In the genomic region with DNA sequence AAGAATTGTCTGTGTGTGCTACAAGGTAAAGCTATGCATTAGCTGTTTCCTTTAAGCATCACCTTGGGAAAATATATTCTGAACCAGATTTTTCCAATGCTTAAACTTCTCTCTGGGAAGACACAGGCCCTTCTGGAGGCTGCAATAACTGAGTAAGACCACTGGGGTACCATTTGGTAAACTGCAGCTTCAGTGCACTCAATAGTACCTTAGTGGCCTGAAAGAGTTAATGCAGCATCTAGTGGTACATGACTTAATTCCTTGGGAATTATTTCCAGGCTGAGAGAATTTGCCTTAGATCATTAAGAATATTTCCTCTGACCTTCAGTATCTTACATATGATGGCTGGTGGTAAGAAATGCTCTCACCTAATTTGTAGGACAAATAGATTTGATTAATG, we compare ENCODE assay signal across 10 cellular contexts.
A peak's percentile ranks its signal among the peaks of the same experiment; 100 is the strongest.
DNase-seq lines count a peak whose midpoint lies in the region; ATAC-seq, FAIRE-seq and TF ChIP-seq lines count a peak whose summit lies in the region.
"Had no signal": no experiment of that assay in that cellular context is flagged by ENCODE, and none has a peak within 500 bp of the region (broad histone marks: within the 10 kb centered on the region; RNA-seq: fewer than 3 reads in every experiment).

No MANE protein-coding gene starts in this region.

- no peak overlapping the region for H3T11ph ChIP-seq in H9 (ENCODE audit: low read length)

- ATAC-seq in left colon, result no peak
- ATAC-seq in GM21825 (IDR thresholded peaks at IDR 0.05; ENCODE audit: unreplicated experiment), result no peak
- ATAC-seq: stimulated activated effector memory CD8-positive, alpha-beta T cell treated with anti-CD3 and anti-CD28 coated beads, Interleukin-12 subunit alpha, Interleukin-12 subunit beta, amount 100 ng/mL, for 72 hours had no signal

- peak; percentile 6 for TF ChIP-seq CTCF in D721Med (IDR thresholded peaks at IDR 0.05; ENCODE audit: insufficient read depth, missing control alignments)
- peak; percentile 80 for TF ChIP-seq CTCF in H9 (conservative IDR thresholded peaks at IDR 0.05)
- peak; percentile 78 for TF ChIP-seq CTCF in glutamatergic neuron (IDR thresholded peaks at IDR 0.05; ENCODE audit: partially characterized antibody, unreplicated experiment)
- TF ChIP-seq CTCF in tibial artery (IDR thresholded peaks at IDR 0.05), result no peak

- H3K56ac ChIP-seq in H9 (ENCODE audit: insufficient read length, low read depth, low read length), result no peak overlapping the region

- no peaks in the 10 kb centered on the region for H3K27me3 Mint-ChIP-seq in H9 (ENCODE audit: low read depth)
- H3K27me3 Mint-ChIP-seq in glutamatergic neuron (ENCODE audit: unreplicated experiment), result no peaks in the 10 kb centered on the region
- no peaks in the 10 kb centered on the region for H3K27me3 Mint-ChIP-seq in CD4-positive, alpha-beta memory T cell

- no peak for FAIRE-seq in D721Med (lab: Jason Lieb, UNC)

- H3K4me3 Mint-ChIP-seq in H9 (no peak overlapping the region), glutamatergic neuron (ENCODE audit: unreplicated experiment) (no peak overlapping the region)
- H3K4me3 Mint-ChIP-seq in CD4-positive, alpha-beta memory T cell, result no peak overlapping the region
- H3K4me3 Mint-ChIP-seq: stimulated activated effector memory CD8-positive, alpha-beta T cell treated with anti-CD3 and anti-CD28 coated beads, Interleukin-12 subunit alpha, Interleukin-12 subunit beta, amount 100 ng/mL, for 72 hours had no signal

- no peak overlapping the region for H3K14ac ChIP-seq in H9 (ENCODE audit: insufficient read depth, low read length)

- H4K20me1 ChIP-seq in H9 (ENCODE audit: control insufficient read depth, insufficient read depth, insufficient read length), result no peaks in the 10 kb centered on the region

- no peak overlapping the region for H4K8ac ChIP-seq in H9 (replicated peaks; ENCODE audit: insufficient read length, low read depth, low read length)

- H3K9me3 Mint-ChIP-seq in H9 (no peaks in the 10 kb centered on the region), glutamatergic neuron (ENCODE audit: unreplicated experiment) (no peaks in the 10 kb centered on the region)
- peaks cover 4 to 41% (median 13%) of the 10 kb centered on the region in 8 donors for H3K9me3 Mint-ChIP-seq in CD4-positive, alpha-beta memory T cell

- H2BK5ac ChIP-seq in H9 (ENCODE audit: insufficient read length, low read length), result no peak overlapping the region

- no peak overlapping the region for H3K4me2 ChIP-seq in H9 (ENCODE audit: insufficient read depth, insufficient read length, low read length)

- no peaks in the 10 kb centered on the region for H3K27me3 ChIP-seq in H9 (ENCODE audit: insufficient read depth, low read length)
- no peaks in the 10 kb centered on the region for H3K27me3 ChIP-seq in CD4-positive, alpha-beta memory T cell (ENCODE audit: insufficient read depth, low read length)
- H3K27me3 ChIP-seq in tibial artery, result no peaks in the 10 kb centered on the region

- POLR2A ChIA-PET in CD4-positive, alpha-beta memory T cell (lab: Charles Lee; ENCODE audit: partially characterized antibody), result no interaction called here

- H3K4me1 ChIP-seq in H9 (ENCODE audit: insufficient read depth, low read length) (no peaks in the 10 kb centered on the region), tibial artery (peaks cover 0 to 10% (median 3%) of the 10 kb centered on the region in 4 donors)
- H3K4me1 ChIP-seq in CD4-positive, alpha-beta memory T cell (ENCODE audit: insufficient read depth, low read length), result no peaks in the 10 kb centered on the region

- no peaks in the 10 kb centered on the region for H3K79me2 ChIP-seq in H9 (ENCODE audit: insufficient read depth, low read length)

- no peaks in the 10 kb centered on the region for H3K36me3 Mint-ChIP-seq in H9 (ENCODE audit: insufficient read depth in 1 of 3, low read depth in 3 of 3)
- H3K36me3 Mint-ChIP-seq in glutamatergic neuron (ENCODE audit: unreplicated experiment), result no peaks in the 10 kb centered on the region
- no peaks in the 10 kb centered on the region for H3K36me3 Mint-ChIP-seq in CD4-positive, alpha-beta memory T cell
- H3K36me3 Mint-ChIP-seq: stimulated activated effector memory CD8-positive, alpha-beta T cell treated with anti-CD3 and anti-CD28 coated beads, Interleukin-12 subunit alpha, Interleukin-12 subunit beta, amount 100 ng/mL, for 72 hours had no signal

- H2BK20ac ChIP-seq in H9 (ENCODE audit: low read depth, low read length, poor library complexity, severe bottlenecking), result no peak overlapping the region

- no peak overlapping the region for H3K27ac ChIP-seq in H9 (ENCODE audit: insufficient read length, low read depth, low read length)
- no peak overlapping the region for H3K27ac ChIP-seq in CD4-positive, alpha-beta memory T cell (ENCODE audit: low read depth, low read length)
- no peak overlapping the region for H3K27ac ChIP-seq in tibial artery

- DNase-seq in D721Med (ENCODE audit: insufficient read length, low spot score) (no peak), H9 (peak; percentile 44), OCI-M1 (lab: John Stamatoyannopoulos, UW) (peak; percentile 47), glutamatergic neuron (no peak), tibial artery (no peak), left colon (no peak)
- DNase-seq in CD4-positive, alpha-beta memory T cell, result no peak
- DNase-seq: activated CD4-positive, alpha-beta T cell treated with anti-CD3 and anti-CD28 coated beads, Interleukin-2, amount 50 U/mL, for 1 hour had no signal

- H3K9ac ChIP-seq in H9 (ENCODE audit: extremely low read depth, insufficient read length, low read length), result no peak overlapping the region

- H2BK12ac ChIP-seq in H9 (ENCODE audit: insufficient read length, low read depth, low read length), result no peak overlapping the region

- H3K9me3 ChIP-seq in H9 (ENCODE audit: control insufficient read depth, low read depth, low read length), result no peaks in the 10 kb centered on the region
- H3K9me3 ChIP-seq in CD4-positive, alpha-beta memory T cell (ENCODE audit: control insufficient read depth in 1 of 2, low read length in 2 of 2), result no peaks in the 10 kb centered on the region
- H3K9me3 ChIP-seq in tibial artery, result no peaks in the 10 kb centered on the region

- H2BK120ac ChIP-seq in H9 (ENCODE audit: low read depth, low read length, poor library complexity, severe bottlenecking), result no peak overlapping the region

- no peaks in the 10 kb centered on the region for H3K79me1 ChIP-seq in H9 (ENCODE audit: insufficient read depth, low read depth, low read length, poor library complexity, severe bottlenecking)

- H3K23me2 ChIP-seq in H9 (ENCODE audit: insufficient read length, low read depth, low read length, poor library complexity, severe bottlenecking), result no peaks in the 10 kb centered on the region

- no peak overlapping the region for H3K4me3 ChIP-seq in CD4-positive, alpha-beta memory T cell (ENCODE audit: low read length in 2 of 2)
- H3K4me3 ChIP-seq in tibial artery, result no peak overlapping the region

- H4K5ac ChIP-seq in H9 (ENCODE audit: insufficient read length, low read depth, low read length), result no peak overlapping the region

- H4K91ac ChIP-seq in H9 (ENCODE audit: insufficient read length, low read depth, low read length), result no peak overlapping the region

- 0 out of 4 replicates have a peak, but pooled peaks cover 0 to 4% of the 10 kb centered on the region in 2 experiments for H3K4me1 Mint-ChIP-seq in H9
- H3K4me1 Mint-ChIP-seq in glutamatergic neuron (ENCODE audit: low read depth, unreplicated experiment), result peaks cover 11% of the 10 kb centered on the region
- H3K4me1 Mint-ChIP-seq in CD4-positive, alpha-beta memory T cell, result no peaks in the 10 kb centered on the region
- H3K4me1 Mint-ChIP-seq: stimulated activated effector memory CD8-positive, alpha-beta T cell treated with anti-CD3 and anti-CD28 coated beads, Interleukin-12 subunit alpha, Interleukin-12 subunit beta, amount 100 ng/mL, for 72 hours had no signal

- H2AK5ac ChIP-seq in H9 (ENCODE audit: insufficient read length, low read length), result no peak overlapping the region

- H3K36me3 ChIP-seq in CD4-positive, alpha-beta memory T cell (ENCODE audit: insufficient read depth, low read length), result no peaks in the 10 kb centered on the region
- H3K36me3 ChIP-seq in tibial artery, result no peaks in the 10 kb centered on the region

- intact Hi-C loops in CD4-positive, alpha-beta memory T cell (cut with micrococcal nuclease), result no loop called here
- intact Hi-C loops in tibial artery (cut with DNase I; ENCODE audit: low total_unique reads), result no loop called here
- intact Hi-C loops in left colon (cut with DNase I, micrococcal nuclease), result no loop called here

- H2AFZ ChIP-seq in H9 (ENCODE audit: low read length), result no peak overlapping the region

- H3K27ac Mint-ChIP-seq in H9 (no peak overlapping the region), glutamatergic neuron (ENCODE audit: unreplicated experiment) (no peak overlapping the region)
- H3K27ac Mint-ChIP-seq in CD4-positive, alpha-beta memory T cell, result no peak overlapping the region
- H3K27ac Mint-ChIP-seq: stimulated activated effector memory CD8-positive, alpha-beta T cell treated with anti-CD3 and anti-CD28 coated beads, Interleukin-12 subunit alpha, Interleukin-12 subunit beta, amount 100 ng/mL, for 72 hours had no signal

- H3K4ac ChIP-seq in H9 (ENCODE audit: low read depth, low read length), result no peak overlapping the region

- CTCF ChIA-PET in CD4-positive, alpha-beta memory T cell (lab: Charles Lee; ENCODE audit: partially characterized antibody), result no interaction called here

- H3K23ac ChIP-seq in H9 (ENCODE audit: insufficient read length, low read depth, low read length), result no peak overlapping the region

- H2BK15ac ChIP-seq in H9 (ENCODE audit: low read depth, low read length), result no peak overlapping the region

- no peak overlapping the region for H3K18ac ChIP-seq in H9 (ENCODE audit: insufficient read length, low read depth, low read length)

Comparison
In these comparisons a context has a peak if more than half of its experiments do, and no peak if none do; other contexts are left out.
1. DNase-seq: peak in H9 (single experiment) and OCI-M1 (single experiment); none in D721Med (single experiment), glutamatergic neuron (single experiment), CD4-positive, alpha-beta memory T cell (0 of 5), tibial artery (0 of 2) and left colon (0 of 2).
2. CTCF ChIP-seq: peak in D721Med (single experiment), H9 (single experiment) and glutamatergic neuron (single experiment); none in tibial artery (0 of 2).